In genomic region chr3:143885803-143886427, GRCh38 we compare ENCODE assay signal across 1 cellular context.
TF ChIP-seq lines count a peak whose summit lies in the region.

No MANE protein-coding gene starts in this region.

TF ChIP-seq in Ishikawa, 13 proteins besides CTCF, POLR2A, EP300 and RAD21 (continued from another document):
- no peak for TF ChIP-seq ZBTB7A (IDR thresholded peaks at IDR 0.05; ENCODE audit: low read depth)
- TF ChIP-seq NFIC (IDR thresholded peaks at IDR 0.05), result no peak
- TF ChIP-seq YY1 (IDR thresholded peaks at IDR 0.05; ENCODE audit: low read depth), result no peak
- no peak for TF ChIP-seq CREB1 (IDR thresholded peaks at IDR 0.05; ENCODE audit: low read depth)
- TF ChIP-seq EGR1 (IDR thresholded peaks at IDR 0.05), result no peak
- no peak for TF ChIP-seq USF1 (IDR thresholded peaks at IDR 0.05)
- no peak for TF ChIP-seq FOXM1 (IDR thresholded peaks at IDR 0.05; ENCODE audit: borderline replicate concordance, low read depth)
- TF ChIP-seq CEBPB (IDR thresholded peaks at IDR 0.05), result no peak
- TF ChIP-seq MAX (IDR thresholded peaks at IDR 0.05), result no peak
- TF ChIP-seq TEAD4 (IDR thresholded peaks at IDR 0.05), result no peak
